In the genomic region with DNA sequence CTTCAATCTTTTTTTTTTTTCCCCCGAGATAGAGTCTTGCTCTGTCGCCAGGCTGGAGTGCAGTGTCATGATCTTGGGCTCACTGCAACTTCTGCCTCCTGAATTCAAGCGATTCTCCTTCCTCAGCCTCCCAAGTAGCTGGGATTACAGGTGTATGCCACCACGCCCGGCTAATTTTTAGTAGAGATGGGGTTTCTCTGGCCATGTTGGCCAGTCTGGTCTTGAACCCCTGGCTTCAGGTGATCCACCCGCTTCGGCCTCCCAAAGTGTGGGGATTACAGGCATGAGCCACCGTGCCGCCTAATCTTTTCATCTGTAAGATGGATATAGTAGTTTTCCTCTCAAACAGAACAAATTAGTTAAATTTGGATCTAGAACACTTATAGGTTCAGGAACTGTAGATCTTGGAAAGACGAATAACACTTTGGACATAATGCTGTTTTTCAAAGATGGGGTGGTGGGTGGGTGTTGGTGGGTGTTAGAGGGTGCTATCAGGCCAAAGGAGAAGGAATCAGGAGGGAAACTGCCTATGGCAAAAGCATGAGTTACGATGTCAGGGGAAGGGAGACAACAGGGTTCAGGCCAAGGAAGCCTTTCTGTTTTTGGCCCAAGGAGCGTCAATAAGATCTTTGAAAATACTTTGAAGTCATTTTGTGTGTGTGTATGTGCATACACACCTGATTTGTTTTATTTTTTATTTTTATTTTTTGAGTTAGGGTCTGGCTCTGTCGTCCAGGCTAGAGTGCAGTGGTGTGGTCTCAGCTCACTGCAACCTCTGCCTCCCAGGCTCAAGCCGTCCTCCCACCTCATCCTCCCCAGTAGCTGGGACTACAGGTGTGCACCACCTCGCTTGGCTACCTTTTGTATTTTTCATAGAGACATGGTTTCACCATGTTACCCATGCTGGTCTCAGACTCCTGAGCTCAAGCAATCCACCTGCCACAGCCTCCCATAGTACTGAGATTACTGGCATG, we compare ENCODE assay signal across 14 cellular contexts. TPM values are rescaled to one million over a fixed set of nuclear protein-coding genes. Genes with fewer than 3 reads are reported as not detected.
DNase-seq lines count a peak whose midpoint lies in the region; ATAC-seq and TF ChIP-seq lines count a peak whose summit lies in the region.
"Had no signal": no experiment of that assay in that cellular context is flagged by ENCODE, and none has a peak within 500 bp of the region (broad histone marks: within the 10 kb centered on the region; RNA-seq: fewer than 3 reads in every experiment).

No MANE protein-coding gene starts in this region.

- no peaks in the 10 kb centered on the region for H3K27me3 Mint-ChIP-seq in central memory CD8-positive, alpha-beta T cell
- H3K27me3 Mint-ChIP-seq in type B pancreatic cell, result no peaks in the 10 kb centered on the region

- H3K9me3 Mint-ChIP-seq in central memory CD8-positive, alpha-beta T cell, result no peaks in the 10 kb centered on the region
- no peaks in the 10 kb centered on the region for H3K9me3 Mint-ChIP-seq in type B pancreatic cell

- peaks cover 37% of the 10 kb centered on the region for H3K4me1 Mint-ChIP-seq in central memory CD8-positive, alpha-beta T cell
- H3K4me1 Mint-ChIP-seq in type B pancreatic cell (ENCODE audit: unreplicated experiment), result peaks cover 37% of the 10 kb centered on the region

- peaks cover 44% of the 10 kb centered on the region for H3K36me3 Mint-ChIP-seq in central memory CD8-positive, alpha-beta T cell (ENCODE audit: insufficient read depth)
- peaks cover 44% of the 10 kb centered on the region for H3K36me3 Mint-ChIP-seq in type B pancreatic cell

- ATAC-seq in central memory CD8-positive, alpha-beta T cell (replicated peaks; ENCODE audit: extremely low read depth, poor library complexity, severe bottlenecking), result no peak
- ATAC-seq in GM19351 (IDR thresholded peaks at IDR 0.05; ENCODE audit: unreplicated experiment), result no peak
- ATAC-seq in GM21381 (IDR thresholded peaks at IDR 0.05; ENCODE audit: unreplicated experiment), result no peak

- no peak overlapping the region for H3K4me3 Mint-ChIP-seq in central memory CD8-positive, alpha-beta T cell
- no peak overlapping the region for H3K4me3 Mint-ChIP-seq in type B pancreatic cell

- H3K27ac Mint-ChIP-seq in central memory CD8-positive, alpha-beta T cell (ENCODE audit: low read depth), result peak overlapping the region; percentile 53
- peak overlapping the region; percentile 32 for H3K27ac Mint-ChIP-seq in type B pancreatic cell

- DNase-seq in stimulated activated CD4-positive, alpha-beta T cell treated with anti-CD3 and anti-CD28 coated beads, Interleukin-2, amount 100 ng/mL, for 24 hours, result peak; percentile 17 to 30
- no peak for DNase-seq in stimulated activated CD4-positive, alpha-beta T cell treated with anti-CD3 and anti-CD28 coated beads, Interleukin-4, amount 100 ng/mL, for 1 hour
- DNase-seq in central memory CD8-positive, alpha-beta T cell (ENCODE audit: low spot score in 2 of 2), result no peak
- DNase-seq in type B pancreatic cell (ENCODE audit: extremely low spot score, unreplicated experiment) (no peak), NCI-H1436 treated with DMSO at 0.1 percent for 48 hours (lab: John Stamatoyannopoulos, UW) (no peak)
- DNase-seq: activated CD4-positive, CD25-positive, alpha-beta regulatory T cell; BE2C; brain microvascular endothelial cell; GM23248; retina; stimulated activated naive CD4-positive, alpha-beta T cell had no signal

- no peak for TF ChIP-seq CTCF in type B pancreatic cell (conservative IDR thresholded peaks at IDR 0.05)

TF ChIP-seq in PFSK-1, 5 proteins besides CTCF, POLR2A, EP300 and RAD21:
- TF ChIP-seq POLR2AphosphoS5 (IDR thresholded peaks at IDR 0.05; ENCODE audit: low read depth, low read length), result peak; percentile 63
- TF ChIP-seq, protein P1, sequence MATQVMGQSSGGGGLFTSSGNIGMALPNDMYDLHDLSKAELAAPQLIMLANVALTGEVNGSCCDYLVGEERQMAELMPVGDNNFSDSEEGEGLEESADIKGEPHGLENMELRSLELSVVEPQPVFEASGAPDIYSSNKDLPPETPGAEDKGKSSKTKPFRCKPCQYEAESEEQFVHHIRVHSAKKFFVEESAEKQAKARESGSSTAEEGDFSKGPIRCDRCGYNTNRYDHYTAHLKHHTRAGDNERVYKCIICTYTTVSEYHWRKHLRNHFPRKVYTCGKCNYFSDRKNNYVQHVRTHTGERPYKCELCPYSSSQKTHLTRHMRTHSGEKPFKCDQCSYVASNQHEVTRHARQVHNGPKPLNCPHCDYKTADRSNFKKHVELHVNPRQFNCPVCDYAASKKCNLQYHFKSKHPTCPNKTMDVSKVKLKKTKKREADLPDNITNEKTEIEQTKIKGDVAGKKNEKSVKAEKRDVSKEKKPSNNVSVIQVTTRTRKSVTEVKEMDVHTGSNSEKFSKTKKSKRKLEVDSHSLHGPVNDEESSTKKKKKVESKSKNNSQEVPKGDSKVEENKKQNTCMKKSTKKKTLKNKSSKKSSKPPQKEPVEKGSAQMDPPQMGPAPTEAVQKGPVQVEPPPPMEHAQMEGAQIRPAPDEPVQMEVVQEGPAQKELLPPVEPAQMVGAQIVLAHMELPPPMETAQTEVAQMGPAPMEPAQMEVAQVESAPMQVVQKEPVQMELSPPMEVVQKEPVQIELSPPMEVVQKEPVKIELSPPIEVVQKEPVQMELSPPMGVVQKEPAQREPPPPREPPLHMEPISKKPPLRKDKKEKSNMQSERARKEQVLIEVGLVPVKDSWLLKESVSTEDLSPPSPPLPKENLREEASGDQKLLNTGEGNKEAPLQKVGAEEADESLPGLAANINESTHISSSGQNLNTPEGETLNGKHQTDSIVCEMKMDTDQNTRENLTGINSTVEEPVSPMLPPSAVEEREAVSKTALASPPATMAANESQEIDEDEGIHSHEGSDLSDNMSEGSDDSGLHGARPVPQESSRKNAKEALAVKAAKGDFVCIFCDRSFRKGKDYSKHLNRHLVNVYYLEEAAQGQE (IDR thresholded peaks at IDR 0.05; ENCODE audit: insufficient read depth in 1 of 2, low read depth in 2 of 2, low read length in 2 of 2), result no peak
- TF ChIP-seq FOXP2 (optimal IDR thresholded peaks at IDR 0.05; ENCODE audit: borderline replicate concordance, extremely low read depth, extremely low read length, insufficient read depth), result no peak
- TF ChIP-seq TAF1 (IDR thresholded peaks at IDR 0.05; ENCODE audit: borderline replicate concordance, insufficient read depth, low read length), result no peak
TF ChIP-seq in PFSK-1: peak in this region for 1.

RNA-seq across cellular contexts. Expression of a gene that starts 6.8 kb away (rescaled TPM):
- 3,718 TPM for polyA plus RNA-seq in PFSK-1 (2012; ENCODE audit: insufficient read length, low read depth)
- total RNA-seq in type B pancreatic cell (ENCODE audit: low replicate concordance), result 3,063 and 3,098 TPM in 2 replicates

Comparison
In these comparisons a context has a peak if more than half of its experiments do, and no peak if none do; other contexts are left out.
1. DNase-seq: peak in stimulated activated CD4-positive, alpha-beta T cell treated with anti-CD3 and anti-CD28 coated beads, Interleukin-2, amount 100 ng/mL, for 24 hours (2 of 2); none in stimulated activated CD4-positive, alpha-beta T cell treated with anti-CD3 and anti-CD28 coated beads, Interleukin-4, amount 100 ng/mL, for 1 hour (single experiment), central memory CD8-positive, alpha-beta T cell (0 of 2), type B pancreatic cell (single experiment) and NCI-H1436 treated with DMSO at 0.1 percent for 48 hours (single experiment).